ENCODE assay signal across 29 cellular contexts in the genomic region with DNA sequence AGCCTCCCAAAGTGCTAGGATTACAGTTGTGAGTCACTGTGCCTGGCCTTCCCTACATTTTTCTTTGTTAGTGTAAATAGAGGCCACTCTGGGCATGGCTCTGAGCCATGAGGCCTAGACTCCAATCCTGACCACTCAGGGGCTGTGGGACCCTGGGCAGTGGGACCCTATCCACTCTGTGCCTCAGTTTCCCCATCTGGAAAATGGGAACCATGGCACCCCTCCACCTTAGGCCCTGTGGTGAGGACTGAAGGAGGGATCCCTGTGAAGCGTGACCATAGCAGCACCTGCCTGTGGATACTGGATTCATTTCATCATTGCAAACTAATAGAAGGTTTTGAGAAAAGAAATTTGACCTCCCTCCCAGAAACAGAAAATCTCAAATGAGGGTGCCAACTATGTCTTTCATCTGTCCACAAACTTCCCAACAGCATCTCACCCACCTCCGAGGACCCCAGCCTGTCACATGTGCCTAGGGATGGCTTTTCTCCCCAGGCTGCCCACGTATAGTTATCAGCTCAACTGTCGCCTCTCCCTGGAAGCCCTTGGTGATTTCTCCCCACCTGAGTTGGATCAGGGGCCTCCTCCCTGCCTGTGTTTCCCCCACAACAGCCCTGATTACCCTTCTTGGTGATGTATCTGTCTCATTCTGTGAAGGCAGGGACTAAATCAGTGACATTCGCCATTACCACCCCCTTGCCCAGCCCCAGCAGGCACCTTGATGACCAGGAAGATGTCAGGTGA. TPM values are rescaled to one million over a fixed set of nuclear protein-coding genes. Genes with fewer than 3 reads are reported as not detected.
DNase-seq lines count a peak whose midpoint lies in the region; ATAC-seq, FAIRE-seq and TF ChIP-seq lines count a peak whose summit lies in the region.
"Had no signal": no experiment of that assay in that cellular context is flagged by ENCODE, and none has a peak within 500 bp of the region (broad histone marks: within the 10 kb centered on the region; RNA-seq: fewer than 3 reads in every experiment).

No MANE protein-coding gene starts in this region.

- H3K9me3 ChIP-seq in A549, result no peaks in the 10 kb centered on the region
- H3K9me3 ChIP-seq in K562 (replicated peaks; ENCODE audit: control insufficient read depth, insufficient read depth, low read depth, low read length), result no peaks in the 10 kb centered on the region
- no peaks in the 10 kb centered on the region for H3K9me3 ChIP-seq in parathyroid adenoma (ENCODE audit: control insufficient read depth, low read length)
- H3K9me3 ChIP-seq in sigmoid colon, result no peaks in the 10 kb centered on the region

- H3K27ac ChIP-seq in A549, result no peak overlapping the region
- H3K27ac ChIP-seq in K562 (ENCODE audit: extremely low read depth, low read depth, low read length), result no peak overlapping the region
- peak overlapping the region; percentile 4 for H3K27ac ChIP-seq in parathyroid adenoma
- H3K27ac ChIP-seq in sigmoid colon, result no peak overlapping the region
- H3K27ac ChIP-seq: PC-9 had no signal

- H3K79me2 ChIP-seq in K562 (ENCODE audit: control insufficient read depth, insufficient read depth, low read length), result no peaks in the 10 kb centered on the region
- no peaks in the 10 kb centered on the region for H3K79me2 ChIP-seq in parathyroid adenoma

- H3K4me1 ChIP-seq in A549, result 0 out of 3 replicates have a peak, but pooled peaks cover 4% of the 10 kb centered on the region
- peaks cover 0 to 22% of the 10 kb centered on the region in 2 experiments; a peak in 2 of 5 replicates for H3K4me1 ChIP-seq in K562 (replicated peaks in 1 of 2; ENCODE audit: control insufficient read depth in 2 of 2, insufficient read depth in 2 of 2, low read length in 2 of 2)
- H3K4me1 ChIP-seq in parathyroid adenoma, result no peaks in the 10 kb centered on the region
- peaks cover 0 to 18% (median 9%) of the 10 kb centered on the region in 4 donors for H3K4me1 ChIP-seq in sigmoid colon

- no peaks in the 10 kb centered on the region for H3K9me1 ChIP-seq in K562 (ENCODE audit: control insufficient read depth, insufficient read depth, low read length)

- ATAC-seq in A549 (no peak), K562 (no peak), HG03521 (IDR thresholded peaks at IDR 0.05; ENCODE audit: unreplicated experiment) (no peak)

- in situ Hi-C loops in K562 (cut with MboI), result no loop called here

- intact Hi-C loops in K562 (cut with micrococcal nuclease) (no loop called here), sigmoid colon (cut with DNase I) (no loop called here)

- CTCF ChIA-PET in A549 (lab: Yijun Ruan, JAX) (interaction anchor here (0.9 kb wide), 1 partner anchor 24 kb away, joined by 5 read pairs; no protein-coding TSS in a partner anchor), K562 (lab: Yijun Ruan, JAX; ENCODE audit: low intra/inter-chr PET ratio) (no interaction called here)

- WGBS in A549 (ENCODE audit: missing lambda C conversion rate), result 91% methylated on average over 5 of the region's 5 CpGs
- WGBS in K562 (ENCODE audit: insufficient coverage, low coverage, missing lambda C conversion rate), result 47% methylated on average over 5 of the region's 5 CpGs
- 94 to 96% methylated on average over 5 of the region's 5 CpGs for WGBS in sigmoid colon, 2 donors

- TF ChIP-seq CTCF in A549 (IDR thresholded peaks at IDR 0.05) (no peak), K562 (IDR thresholded peaks at IDR 0.05 in 2 of 3, conservative IDR thresholded peaks at IDR 0.05 in 1 of 3; ENCODE audit: insufficient read depth in 2 of 3, low read depth in 1 of 3, low read length in 3 of 3) (no peak), parathyroid adenoma (IDR thresholded peaks at IDR 0.05) (no peak), sigmoid colon (IDR thresholded peaks at IDR 0.05) (no peak)

- TF ChIP-seq EP300 in A549 (IDR thresholded peaks at IDR 0.05), result no peak
- TF ChIP-seq EP300 in K562 (IDR thresholded peaks at IDR 0.05; ENCODE audit: low read length), result no peak
- TF ChIP-seq EP300 in sigmoid colon (IDR thresholded peaks at IDR 0.05), result no peak

- H3K36me3 ChIP-seq in K562 (ENCODE audit: control insufficient read depth, insufficient read depth, low read length), result peaks cover 11% of the 10 kb centered on the region; the same call in 1 of the 3 replicates
- no peaks in the 10 kb centered on the region for H3K36me3 ChIP-seq in parathyroid adenoma (ENCODE audit: control insufficient read depth, insufficient read depth, low read length)
- peaks cover 0 to 40% (median 4%) of the 10 kb centered on the region in 4 donors for H3K36me3 ChIP-seq in sigmoid colon

- H2AFZ ChIP-seq in K562 (ENCODE audit: low read depth, low read length) (no peak overlapping the region), parathyroid adenoma (no peak overlapping the region)
- H2AFZ ChIP-seq: PC-9 had no signal

- DNase-seq in A549 (ENCODE audit: low read depth in 1 of 2, low spot score in 1 of 2) (no peak), ELR (ENCODE audit: low read depth) (peak; percentile 22), K562 (ENCODE audit: extremely low read depth in 1 of 4, low spot score in 3 of 4) (no peak), sigmoid colon (no peak), H54 (ENCODE audit: insufficient read length, low spot score) (no peak)
- DNase-seq: C1 segment of cervical spinal cord; CD4-positive, alpha-beta memory T cell; COR-L47; EL; GF-D8; GOT3; HCEC 1CT; Karpas-422; MV-4-11; NCI-H1105; NCI-H1436 treated with DMSO at 0.1 percent for 48 hours; NCI-H187 treated with DMSO at 0.1 percent for 48 hours; NCI-H446; NCI-H524 treated with DMSO at 0.1 percent for 48 hours; NCI-H774; PC-9; SHP77 had no signal

- no peak overlapping the region for H3K4me3 ChIP-seq in A549
- H3K4me3 ChIP-seq in K562, result no peak overlapping the region
- H3K4me3 ChIP-seq in parathyroid adenoma (ENCODE audit: low read depth, low read length), result no peak overlapping the region
- no peak overlapping the region for H3K4me3 ChIP-seq in sigmoid colon
- H3K4me3 ChIP-seq: PC-9 had no signal

- BruUV-seq in K562 (replicated peaks; lab: Mats Ljungman, UMichigan), result no TSS peak

- FAIRE-seq in A549 (lab: Jason Lieb, UNC), result no peak
- FAIRE-seq in K562 (lab: Jason Lieb, UNC), result no peak
- no peak for FAIRE-seq in H54 (lab: Jason Lieb, UNC)
- FAIRE-seq: GM12891 had no signal

- no peak overlapping the region for H3K9ac ChIP-seq in K562 (ENCODE audit: insufficient read depth in 1 of 2, low read depth in 2 of 2, low read length in 2 of 2)
- no peak overlapping the region for H3K9ac ChIP-seq in parathyroid adenoma

- TF ChIP-seq RAD21 in A549 (conservative IDR thresholded peaks at IDR 0.05 in 1 of 2, IDR thresholded peaks at IDR 0.05 in 1 of 2), result no peak
- TF ChIP-seq RAD21 in K562 (CRISPR knock-in tag; conservative IDR thresholded peaks at IDR 0.05 in 1 of 2, IDR thresholded peaks at IDR 0.05 in 1 of 2), result no peak

- POLR2A ChIA-PET in A549 (lab: Yijun Ruan, JAX), result no interaction called here
- POLR2A ChIA-PET in K562 (lab: Yijun Ruan, JAX), result interaction anchor here (0.6 kb wide), 1 partner anchor 377 kb away, joined by 4 read pairs; no protein-coding TSS in a partner anchor

- H4K20me1 ChIP-seq in K562 (replicated peaks; ENCODE audit: control insufficient read depth, insufficient read depth, low read length), result no peaks in the 10 kb centered on the region

- TF ChIP-seq POLR2A in A549 (IDR thresholded peaks at IDR 0.05; ENCODE audit: low read length), result no peak
- no peak for TF ChIP-seq POLR2A in K562 (conservative IDR thresholded peaks at IDR 0.05)
- TF ChIP-seq POLR2A in sigmoid colon (IDR thresholded peaks at IDR 0.05), result no peak
- TF ChIP-seq POLR2A in H54 (IDR thresholded peaks at IDR 0.05; ENCODE audit: low read depth, low read length), result no peak

- H3K4me2 ChIP-seq in A549 (no peak overlapping the region), K562 (ENCODE audit: insufficient read depth, low read length) (no peak overlapping the region), parathyroid adenoma (ENCODE audit: low read length) (no peak overlapping the region)
- H3K4me2 ChIP-seq: PC-9 had no signal

- H3K27me3 ChIP-seq in K562 (ENCODE audit: control insufficient read depth in 2 of 2, insufficient read depth in 2 of 2, low read length in 2 of 2) (no peaks in the 10 kb centered on the region), parathyroid adenoma (ENCODE audit: control insufficient read depth, insufficient read depth, low read length) (no peaks in the 10 kb centered on the region), sigmoid colon (no peaks in the 10 kb centered on the region)

RNA-seq across cellular contexts. Expression of a gene that starts 5.6 kb away (rescaled TPM):
- 0.12 TPM in 1 of 2 replicates, not detected in the other for polyA plus RNA-seq in A549 (2011; rRNA removed)
- 0.20 TPM in 1 of 2 replicates, not detected in the other for polyA plus RNA-seq in A549 (2012; cell fraction: cytosol; rRNA removed)
- 0.20 TPM in 1 of 2 replicates, not detected in the other for polyA plus RNA-seq in A549 (2012; cell fraction: nucleus; rRNA removed)
- polyA plus RNA-seq in A549 (2017; fragmentation: RNase III; extraction: RNeasy Plus Mini Kit Qiagen cat#74134 plus additional on column Dnase treatment), result 0.16 TPM in 1 of 3 replicates, not detected in the others
- not detected in 2 replicates for polyA minus RNA-seq in A549 (2011; rRNA and poly(A)+ RNA removed)
- total RNA-seq in K562 (2011; cell fraction: chromatin; rRNA removed; ENCODE audit: low replicate concordance), result not detected in 2 replicates
- not detected in 2 replicates for total RNA-seq in K562 (2011; cell fraction: nucleolus; rRNA removed)
- total RNA-seq in K562 (2011; cell fraction: nucleoplasm; rRNA removed), result not detected in 2 replicates
- total RNA-seq in K562 (2014; rRNA removed), result not detected in 2 replicates
- not detected in 2 replicates for total RNA-seq in K562 (2014; rRNA removed; fragmentation: Illumina TruSeq; extraction: Trizol)
- not detected in 2 replicates for total RNA-seq in K562 (2015; rRNA removed; fragmentation: Illumina TruSeq; extraction: Trizol)
- total RNA-seq in K562 (2021), result not detected in 2 replicates
- not detected in 2 replicates for polyA plus RNA-seq in K562 (2011; rRNA removed)
- not detected in 2 replicates for polyA plus RNA-seq in K562 (2011; cell fraction: cytosol; rRNA removed)
- polyA plus RNA-seq in K562 (2011; cell fraction: nucleus; rRNA removed), result not detected in 2 replicates
- not detected in 2 replicates for polyA plus RNA-seq in K562 (2012)
- polyA plus RNA-seq in K562 (2014; fragmentation: Illumina TruSeq; extraction: Trizol), result not detected in 2 replicates
- not detected for polyA plus RNA-seq in K562 (2014; fragmentation: Nextera tagmentation; extraction: Ambion mirVana)
- polyA plus RNA-seq in K562 (2014; rRNA removed), result not detected in 2 replicates
- polyA minus RNA-seq in K562 (2011; rRNA and poly(A)+ RNA removed), result not detected in 2 replicates
- not detected in 2 replicates for polyA minus RNA-seq in K562 (2011; cell fraction: cytosol; rRNA and poly(A)+ RNA removed)
- polyA minus RNA-seq in K562 (2011; cell fraction: nucleus; rRNA and poly(A)+ RNA removed), result not detected in 2 replicates
- not detected for total RNA-seq in sigmoid colon
- 1 to 10 TPM in 1 of 3 donors, not detected in 2; 8.1 TPM for polyA plus RNA-seq in sigmoid colon
- total RNA-seq: A673; CD4-positive, alpha-beta memory T cell; PC-9; RPMI7951; SK-MEL-5 had no signal
- polyA plus RNA-seq: CD4-positive, alpha-beta memory T cell; IgD-negative memory B cell had no signal

RNA-seq across cellular contexts. Expression of a gene that starts 17.3 kb away (rescaled TPM):
- polyA plus RNA-seq in A549 (2011; rRNA removed) (8.0 and 9.6 TPM in 2 replicates), A549 (2017; fragmentation: RNase III; extraction: RNeasy Plus Mini Kit Qiagen cat#74134 plus additional on column Dnase treatment) (7.5 to 10.4 TPM (median 7.6 TPM) in 3 replicates), K562 (2011; rRNA removed) (7.0 and 14.5 TPM in 2 replicates), K562 (2014; fragmentation: Illumina TruSeq; extraction: Trizol) (4.4 and 7.3 TPM in 2 replicates), K562 (2014; fragmentation: Nextera tagmentation; extraction: Ambion mirVana) (under 1 TPM; 0.35 to 0.46 TPM), K562 (2014; rRNA removed) (10.0 and 11.8 TPM in 2 replicates), sigmoid colon (10 to 100 TPM in 2 of 3 donors, 1 to 10 TPM in 1; 8.8 to 40.5 (median 16.2) TPM)
- 9.9 and 12.9 TPM in 2 replicates for polyA plus RNA-seq in A549 (2012; cell fraction: cytosol; rRNA removed)
- 33.0 and 43.0 TPM in 2 replicates for polyA plus RNA-seq in A549 (2012; cell fraction: nucleus; rRNA removed)
- 10.3 and 15.9 TPM in 2 replicates for polyA minus RNA-seq in A549 (2011; rRNA and poly(A)+ RNA removed)
- total RNA-seq in K562 (2011; cell fraction: chromatin; rRNA removed; ENCODE audit: low replicate concordance), result 79.9 and 184 TPM in 2 replicates
- 88.2 and 89.2 TPM in 2 replicates for total RNA-seq in K562 (2011; cell fraction: nucleolus; rRNA removed)
- 65.6 and 76.9 TPM in 2 replicates for total RNA-seq in K562 (2011; cell fraction: nucleoplasm; rRNA removed)
- total RNA-seq in K562 (2014; rRNA removed) (3.8 and 5.7 TPM in 2 replicates), K562 (2014; rRNA removed; fragmentation: Illumina TruSeq; extraction: Trizol) (2.0 and 2.4 TPM in 2 replicates), K562 (2015; rRNA removed; fragmentation: Illumina TruSeq; extraction: Trizol) (1.9 and 2.3 TPM in 2 replicates), K562 (2021) (19.3 and 20.2 TPM in 2 replicates), sigmoid colon (10 to 100 TPM; 17.1 to 39.9 (median 20.8) TPM)
- 8.0 and 14.5 TPM in 2 replicates for polyA plus RNA-seq in K562 (2011; cell fraction: cytosol; rRNA removed)
- polyA plus RNA-seq in K562 (2011; cell fraction: nucleus; rRNA removed), result 78.6 and 79.9 TPM in 2 replicates
- 7.9 and 22.7 TPM in 2 replicates for polyA plus RNA-seq in K562 (2012)
- polyA minus RNA-seq in K562 (2011; rRNA and poly(A)+ RNA removed), result 5.3 and 5.8 TPM in 2 replicates
- polyA minus RNA-seq in K562 (2011; cell fraction: cytosol; rRNA and poly(A)+ RNA removed), result 8.8 and 17.8 TPM in 2 replicates
- polyA minus RNA-seq in K562 (2011; cell fraction: nucleus; rRNA and poly(A)+ RNA removed), result 15.8 and 20.2 TPM in 2 replicates
- polyA plus RNA-seq: CD4-positive, alpha-beta memory T cell had no signal

RNA-seq across cellular contexts. Expression of a gene that starts 47.7 kb away (rescaled TPM):
- 20.5 and 35.5 TPM in 2 replicates for polyA plus RNA-seq in A549 (2011; rRNA removed)
- 42.9 and 53.3 TPM in 2 replicates for polyA plus RNA-seq in A549 (2012; cell fraction: cytosol; rRNA removed)
- polyA plus RNA-seq in A549 (2012; cell fraction: nucleus; rRNA removed), result 81.8 and 124 TPM in 2 replicates
- polyA plus RNA-seq in A549 (2017; fragmentation: RNase III; extraction: RNeasy Plus Mini Kit Qiagen cat#74134 plus additional on column Dnase treatment), result 63.8 to 68.0 TPM (median 66.1 TPM) in 3 replicates
- 45.0 and 60.0 TPM in 2 replicates for polyA minus RNA-seq in A549 (2011; rRNA and poly(A)+ RNA removed)
- 29.2 and 60.7 TPM in 2 replicates for total RNA-seq in K562 (2011; cell fraction: chromatin; rRNA removed; ENCODE audit: low replicate concordance)
- 29.0 and 31.2 TPM in 2 replicates for total RNA-seq in K562 (2011; cell fraction: nucleolus; rRNA removed)
- 30.1 and 39.5 TPM in 2 replicates for total RNA-seq in K562 (2011; cell fraction: nucleoplasm; rRNA removed)
- total RNA-seq in K562 (2014; rRNA removed), result 32.2 and 41.2 TPM in 2 replicates
- 12.7 and 13.9 TPM in 2 replicates for total RNA-seq in K562 (2014; rRNA removed; fragmentation: Illumina TruSeq; extraction: Trizol)
- 19.8 and 21.3 TPM in 2 replicates for total RNA-seq in K562 (2015; rRNA removed; fragmentation: Illumina TruSeq; extraction: Trizol)
- 36.0 and 37.5 TPM in 2 replicates for total RNA-seq in K562 (2021)
- 10.8 and 13.5 TPM in 2 replicates for polyA plus RNA-seq in K562 (2011; rRNA removed)
- polyA plus RNA-seq in K562 (2011; cell fraction: cytosol; rRNA removed), result 9.4 and 26.1 TPM in 2 replicates
- polyA plus RNA-seq in K562 (2011; cell fraction: nucleus; rRNA removed), result 15.1 and 27.0 TPM in 2 replicates
- 30.1 and 49.8 TPM in 2 replicates for polyA plus RNA-seq in K562 (2012)
- polyA plus RNA-seq in K562 (2014; fragmentation: Illumina TruSeq; extraction: Trizol), result 47.7 and 47.8 TPM in 2 replicates
- 1 to 10 TPM; 4.4 to 5.6 TPM for polyA plus RNA-seq in K562 (2014; fragmentation: Nextera tagmentation; extraction: Ambion mirVana)
- 17.4 and 24.6 TPM in 2 replicates for polyA plus RNA-seq in K562 (2014; rRNA removed)
- 7.2 and 12.8 TPM in 2 replicates for polyA minus RNA-seq in K562 (2011; rRNA and poly(A)+ RNA removed)
- polyA minus RNA-seq in K562 (2011; cell fraction: cytosol; rRNA and poly(A)+ RNA removed), result 18.5 and 26.0 TPM in 2 replicates
- polyA minus RNA-seq in K562 (2011; cell fraction: nucleus; rRNA and poly(A)+ RNA removed), result 6.7 and 6.9 TPM in 2 replicates
- total RNA-seq in sigmoid colon, result 1,000 to 10,000 TPM in 2 of 4 donors, 100 to 1,000 TPM in 2; 691 to 1,314 (median 1,068) TPM
- 100 to 1,000 TPM in 1 of 3 donors, 10 to 100 TPM in 2; 29.8 to 130 (median 89.4) TPM for polyA plus RNA-seq in sigmoid colon
- polyA plus RNA-seq: IgD-negative memory B cell had no signal

RNA-seq across cellular contexts. Expression of a gene that starts 50.9 kb away (rescaled TPM):
- polyA plus RNA-seq in A549 (2011; rRNA removed) (not detected in 2 replicates), A549 (2017; fragmentation: RNase III; extraction: RNeasy Plus Mini Kit Qiagen cat#74134 plus additional on column Dnase treatment) (not detected in 3 replicates), K562 (2011; rRNA removed) (not detected in 2 replicates), K562 (2014; fragmentation: Illumina TruSeq; extraction: Trizol) (not detected in 2 replicates), K562 (2014; fragmentation: Nextera tagmentation; extraction: Ambion mirVana) (not detected), K562 (2014; rRNA removed) (not detected in 2 replicates), sigmoid colon (under 1 TPM in 1 of 3 donors, not detected in 2; 0.07 TPM)
- not detected in 2 replicates for polyA plus RNA-seq in A549 (2012; cell fraction: cytosol; rRNA removed)
- not detected in 2 replicates for polyA plus RNA-seq in A549 (2012; cell fraction: nucleus; rRNA removed)
- polyA minus RNA-seq in A549 (2011; rRNA and poly(A)+ RNA removed), result not detected in 2 replicates
- total RNA-seq in K562 (2011; cell fraction: chromatin; rRNA removed; ENCODE audit: low replicate concordance), result not detected in 2 replicates
- not detected in 2 replicates for total RNA-seq in K562 (2011; cell fraction: nucleolus; rRNA removed)
- total RNA-seq in K562 (2011; cell fraction: nucleoplasm; rRNA removed), result not detected in 2 replicates
- total RNA-seq in K562 (2014; rRNA removed) (not detected in 2 replicates), K562 (2014; rRNA removed; fragmentation: Illumina TruSeq; extraction: Trizol) (not detected in 2 replicates), K562 (2015; rRNA removed; fragmentation: Illumina TruSeq; extraction: Trizol) (not detected in 2 replicates), K562 (2021) (not detected in 2 replicates), sigmoid colon (not detected)
- not detected in 2 replicates for polyA plus RNA-seq in K562 (2011; cell fraction: cytosol; rRNA removed)
- not detected in 2 replicates for polyA plus RNA-seq in K562 (2011; cell fraction: nucleus; rRNA removed)
- not detected in 2 replicates for polyA plus RNA-seq in K562 (2012)
- polyA minus RNA-seq in K562 (2011; rRNA and poly(A)+ RNA removed), result not detected in 2 replicates
- polyA minus RNA-seq in K562 (2011; cell fraction: cytosol; rRNA and poly(A)+ RNA removed), result not detected in 2 replicates
- polyA minus RNA-seq in K562 (2011; cell fraction: nucleus; rRNA and poly(A)+ RNA removed), result not detected in 2 replicates
- total RNA-seq: A673; CD4-positive, alpha-beta memory T cell; PC-9; RPMI7951; SK-MEL-5 had no signal
- polyA plus RNA-seq: CD4-positive, alpha-beta memory T cell; IgD-negative memory B cell had no signal
